12 cellular contexts compared by ENCODE assay signal in genomic region chr2:127645395-127646291, GRCh38. TPM values are rescaled to one million over a fixed set of nuclear protein-coding genes. Genes with fewer than 3 reads are reported as not detected.
DNase-seq lines count a peak whose midpoint lies in the region; ATAC-seq and TF ChIP-seq lines count a peak whose summit lies in the region.
"Had no signal": no experiment of that assay in that cellular context is flagged by ENCODE, and none has a peak within 500 bp of the region (broad histone marks: within the 10 kb centered on the region; RNA-seq: fewer than 3 reads in every experiment).

TSS of gene GPR17 (plus strand) at chr2:127646153. CDS start at chr2:127650736, 4,583 bp downstream.

- no peak for ATAC-seq in HCT116
- no peak for ATAC-seq in memory B cell (ENCODE audit: low read depth)
- no peak for ATAC-seq in GM18858 (IDR thresholded peaks at IDR 0.05; ENCODE audit: unreplicated experiment)
- ATAC-seq: stimulated activated naive CD8-positive, alpha-beta T cell treated with anti-CD3 and anti-CD28 coated beads, Interleukin-15, Interleukin-2, amounts not matched to agents 100 U/mL and 50 U/mL, for 24 hours had no signal

- H3K79me2 ChIP-seq in HCT116 (ENCODE audit: insufficient read depth, low read length): no peaks in the 10 kb centered on the region

- TF ChIP-seq RAD21 in HCT116 (IDR thresholded peaks at IDR 0.05; ENCODE audit: low read depth): no peak

- TF ChIP-seq CTCF in HCT116 (IDR thresholded peaks at IDR 0.05 in 2 of 3, conservative IDR thresholded peaks at IDR 0.05 in 1 of 3; ENCODE audit: borderline replicate concordance in 1 of 3, insufficient read depth in 1 of 3, low read depth in 2 of 3, low read length in 2 of 3) (no peak), glutamatergic neuron (IDR thresholded peaks at IDR 0.05; ENCODE audit: partially characterized antibody, unreplicated experiment) (no peak)

- peak within 1 kb of the TSS; percentile 71 for H2AFZ ChIP-seq in HCT116 (ENCODE audit: low read depth, low read length, poor library complexity, severe bottlenecking)

- RAD21 ChIA-PET in HCT116 (lab: Charles Lee; ENCODE audit: low non-redundant PET in 1 of 2, low total read pairs in 2 of 2, uncharacterized antibody in 2 of 2, unreplicated experiment in 2 of 2): no interaction called here

- POLR2A ChIA-PET in HCT116 (lab: Charles Lee): no interaction called here

- H3K4me1 Mint-ChIP-seq in dendritic cell treated with granulocyte-macrophage colony-stimulating factor and Interleukin-4, amounts not matched to agents 40 ng/mL and 50 ng/mL, for 4 days (ENCODE audit: low read depth): peaks cover 45% of the 10 kb centered on the region
- H3K4me1 Mint-ChIP-seq in memory B cell (peaks cover 34% of the 10 kb centered on the region), glutamatergic neuron (ENCODE audit: low read depth, unreplicated experiment) (peaks cover 5% of the 10 kb centered on the region)

- no peaks in the 10 kb centered on the region for H3K9me3 Mint-ChIP-seq in dendritic cell treated with granulocyte-macrophage colony-stimulating factor and Interleukin-4, amounts not matched to agents 40 ng/mL and 50 ng/mL, for 4 days
- H3K9me3 Mint-ChIP-seq in memory B cell (no peaks in the 10 kb centered on the region), glutamatergic neuron (ENCODE audit: unreplicated experiment) (peaks cover 6% of the 10 kb centered on the region)

- TF ChIP-seq POLR2A in HCT116 (IDR thresholded peaks at IDR 0.05; ENCODE audit: borderline replicate concordance, extremely low read depth, insufficient read depth, insufficient read length): no peak

- peaks cover 1% of the 10 kb centered on the region for H3K27me3 Mint-ChIP-seq in dendritic cell treated with granulocyte-macrophage colony-stimulating factor and Interleukin-4, amounts not matched to agents 40 ng/mL and 50 ng/mL, for 4 days
- no peaks in the 10 kb centered on the region for H3K27me3 Mint-ChIP-seq in memory B cell
- peaks cover 4% of the 10 kb centered on the region for H3K27me3 Mint-ChIP-seq in glutamatergic neuron (ENCODE audit: unreplicated experiment)

- H3K27ac Mint-ChIP-seq in dendritic cell treated with granulocyte-macrophage colony-stimulating factor and Interleukin-4, amounts not matched to agents 40 ng/mL and 50 ng/mL, for 4 days: peak within 1 kb of the TSS; percentile 54
- H3K27ac Mint-ChIP-seq in memory B cell (peak within 1 kb of the TSS; percentile 11), glutamatergic neuron (ENCODE audit: unreplicated experiment) (no peak within 1 kb of the TSS)

- no peaks in the 10 kb centered on the region for H3K9me3 ChIP-seq in HCT116 (ENCODE audit: control insufficient read depth in 1 of 2, insufficient read depth in 1 of 2, low read depth in 1 of 2, low read length in 2 of 2)
- no peaks in the 10 kb centered on the region for H3K9me3 ChIP-seq in stomach smooth muscle (ENCODE audit: control insufficient read depth in 2 of 2, low read length in 2 of 2)

- intact Hi-C loops in HCT116 (cut with micrococcal nuclease): loop anchor here (10.0 kb wide), 1 partner anchor 321 kb away; no protein-coding TSS in a partner anchor
- intact Hi-C loops in dendritic cell treated with granulocyte-macrophage colony-stimulating factor and Interleukin-4, amounts not matched to agents 40 ng/mL and 50 ng/mL, for 4 days (cut with micrococcal nuclease): no loop called here

- H3K27me3 ChIP-seq in HCT116 (ENCODE audit: insufficient read depth, low read length): no peaks in the 10 kb centered on the region
- no peaks in the 10 kb centered on the region for H3K27me3 ChIP-seq in stomach smooth muscle (ENCODE audit: control insufficient read depth in 1 of 2, insufficient read depth in 2 of 2, low read length in 2 of 2)

- H3K9me2 ChIP-seq in HCT116 (ENCODE audit: insufficient read depth): no peaks in the 10 kb centered on the region

- no TSS peak for BruUV-seq in HCT116 (replicated peaks; lab: Mats Ljungman, UMichigan)

- H3K36me3 Mint-ChIP-seq in dendritic cell treated with granulocyte-macrophage colony-stimulating factor and Interleukin-4, amounts not matched to agents 40 ng/mL and 50 ng/mL, for 4 days (ENCODE audit: low read depth): no peaks in the 10 kb centered on the region
- H3K36me3 Mint-ChIP-seq in memory B cell (no peaks in the 10 kb centered on the region), glutamatergic neuron (ENCODE audit: unreplicated experiment) (no peaks in the 10 kb centered on the region)

- no peaks in the 10 kb centered on the region for H4K20me1 ChIP-seq in HCT116 (ENCODE audit: insufficient read depth)

- H3K36me3 ChIP-seq in HCT116 (ENCODE audit: control insufficient read depth in 1 of 2, insufficient read depth in 2 of 2, low read length in 2 of 2): no peaks in the 10 kb centered on the region
- H3K36me3 ChIP-seq in stomach smooth muscle (ENCODE audit: control insufficient read depth in 2 of 2, insufficient read depth in 2 of 2, low read length in 2 of 2): peaks cover 16 to 18% of the 10 kb centered on the region in 2 donors

- H3K27ac ChIP-seq in HCT116 (ENCODE audit: low read depth, low read length): no peak within 1 kb of the TSS
- H3K27ac ChIP-seq in stomach smooth muscle (ENCODE audit: low read length): peak within 1 kb of the TSS; percentile 87

- H3K4me3 ChIP-seq in HCT116 (replicated peaks in 1 of 2; ENCODE audit: low read depth in 1 of 2, low read length in 2 of 2) (no peak within 1 kb of the TSS), stomach smooth muscle (ENCODE audit: low read length in 2 of 2) (peak within 1 kb of the TSS in 1 of 2 donors; percentile 40)

- CTCF ChIA-PET in HCT116 (lab: Charles Lee): no interaction called here

- H3K9ac ChIP-seq in HCT116 (ENCODE audit: low read length): peak within 1 kb of the TSS; percentile 26; the same call in 1 of the 2 replicates
- peak within 1 kb of the TSS; percentile 12 to 42 for H3K9ac ChIP-seq in stomach smooth muscle (ENCODE audit: low read length in 2 of 2)

- DNase-seq in HCT116 (ENCODE audit: low read depth, low spot score) (no peak), memory B cell (ENCODE audit: low spot score in 2 of 2) (no peak), NCI-H82 treated with DMSO at 0.1 percent for 48 hours (lab: John Stamatoyannopoulos, UW; ENCODE audit: unreplicated experiment) (no peak), glutamatergic neuron (no peak), NCI-H1417 (lab: John Stamatoyannopoulos, UW) (no peak)
- DNase-seq: activated CD4-positive, alpha-beta T cell treated with anti-CD3 and anti-CD28 coated beads for 4 hours; activated naive CD4-positive, alpha-beta T cell treated with Interleukin-2 at 50 U/mL for 16 hours; stimulated activated naive CD8-positive, alpha-beta T cell treated with anti-CD3 and anti-CD28 coated beads, Interleukin-15, Interleukin-2, amounts not matched to agents 100 U/mL and 50 U/mL, for 24 hours had no signal

- peak within 1 kb of the TSS; percentile 53 for H3K4me2 ChIP-seq in HCT116 (ENCODE audit: low read length)

- no peak within 1 kb of the TSS for H3K4me3 Mint-ChIP-seq in dendritic cell treated with granulocyte-macrophage colony-stimulating factor and Interleukin-4, amounts not matched to agents 40 ng/mL and 50 ng/mL, for 4 days
- H3K4me3 Mint-ChIP-seq in memory B cell: no peak within 1 kb of the TSS
- H3K4me3 Mint-ChIP-seq in glutamatergic neuron (ENCODE audit: unreplicated experiment): no peak within 1 kb of the TSS

- peaks cover 9 to 31% of the 10 kb centered on the region in 2 experiments for H3K4me1 ChIP-seq in HCT116 (ENCODE audit: control insufficient read depth in 1 of 2, insufficient read depth in 2 of 2, low read length in 2 of 2)
- H3K4me1 ChIP-seq in stomach smooth muscle (ENCODE audit: control insufficient read depth, insufficient read depth, low read length): peaks cover 85% of the 10 kb centered on the region

TF ChIP-seq in HCT116, 20 proteins besides CTCF, POLR2A, EP300 and RAD21 (continues in another document):
- TF ChIP-seq ZFX (IDR thresholded peaks at IDR 0.05): no peak
- TF ChIP-seq, protein P1, sequence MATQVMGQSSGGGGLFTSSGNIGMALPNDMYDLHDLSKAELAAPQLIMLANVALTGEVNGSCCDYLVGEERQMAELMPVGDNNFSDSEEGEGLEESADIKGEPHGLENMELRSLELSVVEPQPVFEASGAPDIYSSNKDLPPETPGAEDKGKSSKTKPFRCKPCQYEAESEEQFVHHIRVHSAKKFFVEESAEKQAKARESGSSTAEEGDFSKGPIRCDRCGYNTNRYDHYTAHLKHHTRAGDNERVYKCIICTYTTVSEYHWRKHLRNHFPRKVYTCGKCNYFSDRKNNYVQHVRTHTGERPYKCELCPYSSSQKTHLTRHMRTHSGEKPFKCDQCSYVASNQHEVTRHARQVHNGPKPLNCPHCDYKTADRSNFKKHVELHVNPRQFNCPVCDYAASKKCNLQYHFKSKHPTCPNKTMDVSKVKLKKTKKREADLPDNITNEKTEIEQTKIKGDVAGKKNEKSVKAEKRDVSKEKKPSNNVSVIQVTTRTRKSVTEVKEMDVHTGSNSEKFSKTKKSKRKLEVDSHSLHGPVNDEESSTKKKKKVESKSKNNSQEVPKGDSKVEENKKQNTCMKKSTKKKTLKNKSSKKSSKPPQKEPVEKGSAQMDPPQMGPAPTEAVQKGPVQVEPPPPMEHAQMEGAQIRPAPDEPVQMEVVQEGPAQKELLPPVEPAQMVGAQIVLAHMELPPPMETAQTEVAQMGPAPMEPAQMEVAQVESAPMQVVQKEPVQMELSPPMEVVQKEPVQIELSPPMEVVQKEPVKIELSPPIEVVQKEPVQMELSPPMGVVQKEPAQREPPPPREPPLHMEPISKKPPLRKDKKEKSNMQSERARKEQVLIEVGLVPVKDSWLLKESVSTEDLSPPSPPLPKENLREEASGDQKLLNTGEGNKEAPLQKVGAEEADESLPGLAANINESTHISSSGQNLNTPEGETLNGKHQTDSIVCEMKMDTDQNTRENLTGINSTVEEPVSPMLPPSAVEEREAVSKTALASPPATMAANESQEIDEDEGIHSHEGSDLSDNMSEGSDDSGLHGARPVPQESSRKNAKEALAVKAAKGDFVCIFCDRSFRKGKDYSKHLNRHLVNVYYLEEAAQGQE (IDR thresholded peaks at IDR 0.05; ENCODE audit: low read depth): no peak
- TF ChIP-seq SP1 (IDR thresholded peaks at IDR 0.05; ENCODE audit: low read depth): no peak
- no peak for TF ChIP-seq JUND (IDR thresholded peaks at IDR 0.05)
- TF ChIP-seq ATF3 (IDR thresholded peaks at IDR 0.05): no peak

RNA-seq across cellular contexts. Expression of gene GPR17, which starts in this region (rescaled TPM):
- total RNA-seq in HCT116 (2021; ENCODE audit: unreplicated experiment) (not detected), glutamatergic neuron (ENCODE audit: unreplicated experiment) (not detected)
- polyA plus RNA-seq in HCT116 (2012): 0.07 and 0.22 TPM in 2 replicates
- total RNA-seq: dermis microvascular lymphatic vessel endothelial cell had no signal
